Comparison of ENCODE assay signal across 10 cellular contexts in the genomic region with DNA sequence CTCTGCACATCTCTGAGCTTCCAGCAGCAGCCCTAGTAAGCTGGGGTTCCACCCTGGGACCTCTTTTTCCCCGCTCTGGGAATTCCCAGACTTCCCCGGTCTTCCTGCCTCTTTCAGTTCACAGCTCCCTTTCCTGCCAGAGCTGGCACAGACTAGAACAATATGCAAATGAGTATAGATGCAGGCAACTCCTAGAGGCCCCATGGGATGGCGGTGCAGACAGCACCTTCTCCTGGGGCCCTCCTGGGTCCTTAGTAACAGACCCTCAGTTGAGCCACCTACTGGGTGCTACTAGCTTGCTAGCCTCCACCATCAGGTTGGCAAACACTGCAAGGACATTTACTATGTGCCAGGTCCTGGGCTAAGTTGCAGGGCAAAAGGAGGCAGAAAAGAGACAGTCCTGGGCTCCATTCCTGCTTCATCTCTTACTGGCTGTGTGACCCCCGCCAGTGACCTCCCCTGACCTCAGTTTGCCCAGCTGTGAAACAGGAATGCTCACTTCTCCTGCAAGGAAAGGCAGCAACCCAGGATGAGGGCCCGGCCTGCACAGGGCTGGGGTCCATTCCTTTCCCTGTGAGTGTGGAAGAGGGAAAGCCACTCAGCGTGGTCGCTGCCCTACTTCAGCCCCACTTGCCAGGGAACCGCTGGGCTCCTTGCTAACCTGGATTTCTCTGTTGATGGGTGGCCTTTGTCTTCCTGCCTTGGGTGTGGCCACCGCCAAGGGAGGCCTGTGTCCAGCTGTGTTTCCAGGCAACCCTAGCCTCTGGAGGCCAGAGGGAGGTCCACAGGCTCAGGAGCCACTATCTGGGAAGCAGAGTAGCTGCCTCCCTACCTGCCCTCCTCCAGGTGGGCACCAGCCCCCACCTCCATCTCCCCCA.
DNase-seq lines count a peak whose midpoint lies in the region; ATAC-seq, FAIRE-seq and TF ChIP-seq lines count a peak whose summit lies in the region.
"Had no signal": no experiment of that assay in that cellular context is flagged by ENCODE, and none has a peak within 500 bp of the region (broad histone marks: within the 10 kb centered on the region; RNA-seq: fewer than 3 reads in every experiment).

No MANE protein-coding gene starts in this region.

- no peak overlapping the region for H3K4me3 ChIP-seq in NT2/D1 (ENCODE audit: insufficient read length, low read depth)

- H3K36me3 ChIP-seq in NT2/D1 (ENCODE audit: insufficient read depth, insufficient read length, low read length): peaks cover 36% of the 10 kb centered on the region

- peaks cover 58% of the 10 kb centered on the region for H3K4me1 Mint-ChIP-seq in T-helper 1 cell treated with Interleukin-12 subunit alpha and Interleukin-12 subunit beta and Interleukin-4 antibody, amounts not matched to agents 30 μg/mL and 1 μg/mL, for 36 hours (ENCODE audit: low read depth)
- peaks cover 94% of the 10 kb centered on the region for H3K4me1 Mint-ChIP-seq in stimulated activated effector memory CD8-positive, alpha-beta T cell treated with anti-CD3 and anti-CD28 coated beads, Interleukin-12 subunit alpha, Interleukin-12 subunit beta, amount 100 ng/mL, for 72 hours

- H3K4me1 ChIP-seq in NT2/D1 (ENCODE audit: insufficient read depth, insufficient read length): peaks cover 59% of the 10 kb centered on the region

- no peak for ATAC-seq in stimulated activated effector memory CD8-positive, alpha-beta T cell treated with anti-CD3 and anti-CD28 coated beads, Interleukin-12 subunit alpha, Interleukin-12 subunit beta, amount 100 ng/mL, for 72 hours

- in situ Hi-C loops in ACHN (cut with HindIII; ENCODE audit: low pct_ligation_motif_present, low pct_unique_long_range_greater_than_20kb, low sequenced_read_pairs): no loop called here

- DNase-seq in T-helper 1 cell (no peak), NT2/D1 (ENCODE audit: low read depth, low spot score) (no peak), globus pallidus (ENCODE audit: low spot score) (peak; percentile 69), ACHN (no peak), D721Med (ENCODE audit: insufficient read length, low spot score) (no peak), MV-4-11 (lab: John Stamatoyannopoulos, UW) (no peak)
- DNase-seq in stimulated activated effector memory CD8-positive, alpha-beta T cell treated with anti-CD3 and anti-CD28 coated beads, Interleukin-12 subunit alpha, Interleukin-12 subunit beta, amount 100 ng/mL, for 72 hours (ENCODE audit: low spot score in 2 of 2): no peak
- DNase-seq: AML-193, kidney glomerular epithelial cell had no signal

- no peak for FAIRE-seq in D721Med (lab: Jason Lieb, UNC)

- H3K27me3 ChIP-seq in NT2/D1 (ENCODE audit: insufficient read depth, insufficient read length): no peaks in the 10 kb centered on the region

- H3K27me3 Mint-ChIP-seq in T-helper 1 cell treated with Interleukin-12 subunit alpha and Interleukin-12 subunit beta and Interleukin-4 antibody, amounts not matched to agents 30 μg/mL and 1 μg/mL, for 36 hours (ENCODE audit: low read depth): no peaks in the 10 kb centered on the region

- peak overlapping the region; percentile 32 for H3K9ac ChIP-seq in NT2/D1 (ENCODE audit: insufficient read length, low read depth)

- no peak overlapping the region for H3K4me3 Mint-ChIP-seq in T-helper 1 cell treated with Interleukin-12 subunit alpha and Interleukin-12 subunit beta and Interleukin-4 antibody, amounts not matched to agents 30 μg/mL and 1 μg/mL, for 36 hours
- peak overlapping the region; percentile 50 for H3K4me3 Mint-ChIP-seq in stimulated activated effector memory CD8-positive, alpha-beta T cell treated with anti-CD3 and anti-CD28 coated beads, Interleukin-12 subunit alpha, Interleukin-12 subunit beta, amount 100 ng/mL, for 72 hours

- no peaks in the 10 kb centered on the region for H3K9me3 ChIP-seq in NT2/D1 (ENCODE audit: insufficient read depth, low read length)

- no peaks in the 10 kb centered on the region for H3K9me3 Mint-ChIP-seq in T-helper 1 cell treated with Interleukin-12 subunit alpha and Interleukin-12 subunit beta and Interleukin-4 antibody, amounts not matched to agents 30 μg/mL and 1 μg/mL, for 36 hours
- H3K9me3 Mint-ChIP-seq in stimulated activated effector memory CD8-positive, alpha-beta T cell treated with anti-CD3 and anti-CD28 coated beads, Interleukin-12 subunit alpha, Interleukin-12 subunit beta, amount 100 ng/mL, for 72 hours: no peaks in the 10 kb centered on the region

- H3K36me3 Mint-ChIP-seq in T-helper 1 cell treated with Interleukin-12 subunit alpha and Interleukin-12 subunit beta and Interleukin-4 antibody, amounts not matched to agents 30 μg/mL and 1 μg/mL, for 36 hours (ENCODE audit: low read depth): peaks cover 3% of the 10 kb centered on the region
- H3K36me3 Mint-ChIP-seq in stimulated activated effector memory CD8-positive, alpha-beta T cell treated with anti-CD3 and anti-CD28 coated beads, Interleukin-12 subunit alpha, Interleukin-12 subunit beta, amount 100 ng/mL, for 72 hours: peaks cover 26% of the 10 kb centered on the region

- TF ChIP-seq CTCF in D721Med (IDR thresholded peaks at IDR 0.05; ENCODE audit: insufficient read depth, missing control alignments): no peak

- peak overlapping the region; percentile 46 for H3K27ac Mint-ChIP-seq in T-helper 1 cell treated with Interleukin-12 subunit alpha and Interleukin-12 subunit beta and Interleukin-4 antibody, amounts not matched to agents 30 μg/mL and 1 μg/mL, for 36 hours
- peak overlapping the region; percentile 86 for H3K27ac Mint-ChIP-seq in stimulated activated effector memory CD8-positive, alpha-beta T cell treated with anti-CD3 and anti-CD28 coated beads, Interleukin-12 subunit alpha, Interleukin-12 subunit beta, amount 100 ng/mL, for 72 hours
